ENCODE assay signal across 10 cellular contexts in genomic region chr4:139452000-139452399, GRCh38. TPM values are rescaled to one million over a fixed set of nuclear protein-coding genes. Genes with fewer than 3 reads are reported as not detected.
DNase-seq lines count a peak whose midpoint lies in the region; ATAC-seq, FAIRE-seq and TF ChIP-seq lines count a peak whose summit lies in the region.
"Had no signal": no experiment of that assay in that cellular context is flagged by ENCODE, and none has a peak within 500 bp of the region (broad histone marks: within the 10 kb centered on the region; RNA-seq: fewer than 3 reads in every experiment).

No MANE protein-coding gene starts in this region.

- H3K27ac ChIP-seq in ACC112 (ENCODE audit: low read depth, low read length), result peak overlapping the region; percentile 72
- H3K27ac ChIP-seq in HUES48 (ENCODE audit: low read depth, low read length), result peak overlapping the region; percentile 95
- H3K27ac ChIP-seq in HepG2 (ENCODE audit: extremely low read length, insufficient read depth, low read length), result peak overlapping the region; percentile 97

- no TSS peak for BruUV-seq in HepG2 (replicated peaks; lab: Mats Ljungman, UMichigan)

- H3K27me3 ChIP-seq in ACC112 (ENCODE audit: insufficient read depth, low read length) (no peaks in the 10 kb centered on the region), HUES48 (ENCODE audit: control insufficient read depth, insufficient read depth, low read length) (no peaks in the 10 kb centered on the region), adipocyte (replicated peaks; ENCODE audit: control insufficient read depth, insufficient read depth, low read length) (no peaks in the 10 kb centered on the region), HepG2 (ENCODE audit: control insufficient read depth in 1 of 2, insufficient read depth in 2 of 2, low read length in 2 of 2) (no peaks in the 10 kb centered on the region; a peak in 1 of 5 replicates)

- H3K9me3 ChIP-seq in HUES48 (ENCODE audit: control insufficient read depth, insufficient read depth, low read length) (no peaks in the 10 kb centered on the region), adipocyte (ENCODE audit: control insufficient read depth, low read length) (no peaks in the 10 kb centered on the region), HepG2 (ENCODE audit: low read length) (no peaks in the 10 kb centered on the region)

- no peak overlapping the region for H2AFZ ChIP-seq in ACC112 (ENCODE audit: low read length, unreplicated experiment)
- H2AFZ ChIP-seq in HepG2 (ENCODE audit: low read length), result no peak overlapping the region

- intact Hi-C loops in HepG2 (cut with micrococcal nuclease; ENCODE audit: unreplicated experiment), result loop anchor here (5.0 kb wide), 1 partner anchor 150 kb away; the partner anchor contains the start of genes NAA15 and NDUFC1

- TF ChIP-seq EP300 in HepG2 (IDR thresholded peaks at IDR 0.05; ENCODE audit: low read depth in 2 of 2, low read length in 2 of 2), result no peak
- TF ChIP-seq EP300 in HepG2 (CRISPR knock-in tag; IDR thresholded peaks at IDR 0.05; ENCODE audit: borderline replicate concordance), result no peak

- H3K4me1 ChIP-seq in ACC112 (ENCODE audit: control insufficient read depth, insufficient read depth, low read length, unreplicated experiment), result peaks cover 29% of the 10 kb centered on the region
- peaks cover 28% of the 10 kb centered on the region for H3K4me1 ChIP-seq in HUES48 (ENCODE audit: control insufficient read depth, insufficient read depth, low read length)
- H3K4me1 ChIP-seq in adipocyte (ENCODE audit: control insufficient read depth, insufficient read depth, low read length), result peaks cover 42% of the 10 kb centered on the region
- peaks cover 48% of the 10 kb centered on the region for H3K4me1 ChIP-seq in HepG2 (ENCODE audit: insufficient read depth, low read length)

- H3K36me3 ChIP-seq in ACC112 (ENCODE audit: insufficient read depth, low read length), result peaks cover 7% of the 10 kb centered on the region; the same call in 1 of the 2 replicates
- H3K36me3 ChIP-seq in HUES48 (ENCODE audit: control insufficient read depth, insufficient read depth, low read length), result no peaks in the 10 kb centered on the region
- no peaks in the 10 kb centered on the region for H3K36me3 ChIP-seq in adipocyte (ENCODE audit: control insufficient read depth, insufficient read depth, low read length, severe bottlenecking)
- H3K36me3 ChIP-seq in HepG2 (replicated peaks in 1 of 2; ENCODE audit: control insufficient read depth in 1 of 2, insufficient read depth in 2 of 2, low read length in 2 of 2), result no peaks in the 10 kb centered on the region

- H3K4me3 ChIP-seq in ACC112 (ENCODE audit: low read depth, low read length), result peak overlapping the region; percentile 99
- peak overlapping the region; percentile 96; the same call in 1 of the 2 replicates for H3K4me3 ChIP-seq in HUES48 (ENCODE audit: low read depth, low read length)
- peak overlapping the region; percentile 97 for H3K4me3 ChIP-seq in adipocyte (ENCODE audit: low read length)
- H3K4me3 ChIP-seq in HepG2 (replicated peaks in 1 of 3; ENCODE audit: insufficient read depth in 1 of 3, low read depth in 2 of 3, low read length in 3 of 3), result peak overlapping the region; percentile 68 to 95 (median 93); a peak in 5 of 6 replicates

- FAIRE-seq in HepG2 (lab: Jason Lieb, UNC), result no peak

- no peak for TF ChIP-seq POLR2A in HepG2 (IDR thresholded peaks at IDR 0.05; ENCODE audit: insufficient read depth in 1 of 2, low read depth in 2 of 2, low read length in 2 of 2)

- peaks cover 37% of the 10 kb centered on the region for H3K79me2 ChIP-seq in ACC112 (ENCODE audit: control insufficient read depth, insufficient read depth, low read length, unreplicated experiment)
- H3K79me2 ChIP-seq in HepG2 (ENCODE audit: insufficient read depth, low read length), result peaks cover 41% of the 10 kb centered on the region

- TF ChIP-seq RAD21 in HepG2 (CRISPR knock-in tag; IDR thresholded peaks at IDR 0.05), result no peak

- H3K9ac ChIP-seq in HUES48 (ENCODE audit: low read depth, low read length) (no peak overlapping the region), adipocyte (ENCODE audit: low read length) (peak overlapping the region; percentile 92), HepG2 (ENCODE audit: insufficient read depth, low read depth, low read length) (peak overlapping the region; percentile 84)

- WGBS in HepG2 (ENCODE audit: low lambda C conversion rate), result 54% methylated on average over 1 of the region's 1 CpG

- no peak for DNase-seq in adipocyte (ENCODE audit: low read depth)
- DNase-seq in HepG2 (ENCODE audit: low spot score), result no peak
- DNase-seq in HuH-7.5 (ENCODE audit: low spot score), result no peak
- no peak for DNase-seq in hypothalamus (lab: John Stamatoyannopoulos, UW)
- no peak for DNase-seq in LoVo (ENCODE audit: low spot score)
- DNase-seq: anterior cingulate cortex, NCI-H446 treated with DMSO at 0.1 percent for 48 hours had no signal

- TF ChIP-seq CTCF in HepG2 (CRISPR knock-in tag; IDR thresholded peaks at IDR 0.05), result no peak

- ATAC-seq in HepG2 (no peak), HG02852 (IDR thresholded peaks at IDR 0.05; ENCODE audit: unreplicated experiment) (no peak)

- no peaks in the 10 kb centered on the region; the same call in 1 of the 2 replicates for H4K20me1 ChIP-seq in HepG2 (ENCODE audit: insufficient read depth, low read length)

- in situ Hi-C loops in HepG2 (cut with HindIII; ENCODE audit: extremely low pct_ligation_motif_present, low pct_unique_long_range_greater_than_20kb), result no loop called here

- CTCF ChIA-PET in HepG2 (lab: Yijun Ruan, JAX; ENCODE audit: low intra/inter-chr PET ratio, low total read pairs), result interaction anchor here (0.8 kb wide), 1 partner anchor 46 kb away, joined by 3 read pairs; no protein-coding TSS in a partner anchor

- POLR2A ChIA-PET in HepG2 (lab: Yijun Ruan, JAX), result interaction anchor here (1.3 kb wide), 1 partner anchor 19 kb away, joined by 3 read pairs; no protein-coding TSS in a partner anchor

- H3K4me2 ChIP-seq in HepG2 (ENCODE audit: low read depth, low read length), result peak overlapping the region; percentile 94

TF ChIP-seq in HepG2, 621 proteins besides CTCF, POLR2A, EP300 and RAD21:
- TF ChIP-seq MAFF (IDR thresholded peaks at IDR 0.05; ENCODE audit: low read depth, low read length) (peak; percentile 90), ZNF513 (CRISPR knock-in tag; conservative IDR thresholded peaks at IDR 0.05) (no peak), MAFK (conservative IDR thresholded peaks at IDR 0.05 in 1 of 2, IDR thresholded peaks at IDR 0.05 in 1 of 2; ENCODE audit: low read length in 2 of 2) (peak; percentile 91 to 92)

RNA-seq across cellular contexts. Expression of gene RAB33B, which starts 1.9 kb away (rescaled TPM):
- 8.1 and 8.6 TPM in 2 replicates for total RNA-seq in HepG2 (2016; rRNA removed; fragmentation: Illumina TruSeq; extraction: Trizol)
- total RNA-seq in HepG2 (2016; cell fraction: cytosol; rRNA removed; fragmentation: Illumina TruSeq; extraction: Trizol; ENCODE audit: low read depth), result 1.9 TPM in 2 replicates
- 7.8 and 10.1 TPM in 2 replicates for total RNA-seq in HepG2 (2016; cell fraction: insoluble cytoplasmic fraction; rRNA removed; fragmentation: Illumina TruSeq; extraction: Trizol)
- 6.8 and 7.0 TPM in 2 replicates for total RNA-seq in HepG2 (2016; cell fraction: membrane; rRNA removed; fragmentation: Illumina TruSeq; extraction: Trizol)
- total RNA-seq in HepG2 (2016; cell fraction: nucleus; rRNA removed; fragmentation: Illumina TruSeq; extraction: Trizol), result 5.2 and 6.3 TPM in 2 replicates
- 6.3 and 7.6 TPM in 2 replicates for polyA plus RNA-seq in HepG2 (2011; rRNA removed)
- polyA plus RNA-seq in HepG2 (2011; cell fraction: cytosol; rRNA removed), result 4.8 and 5.2 TPM in 2 replicates
- polyA plus RNA-seq in HepG2 (2011; cell fraction: nucleus; rRNA removed), result 4.7 and 4.9 TPM in 2 replicates
- 5.0 and 6.3 TPM in 2 replicates for polyA plus RNA-seq in HepG2 (2012)
- 0.71 and 0.95 TPM in 2 replicates for polyA plus RNA-seq in HepG2 (2016; cell fraction: cytosol; fragmentation: Illumina TruSeq; extraction: Trizol; ENCODE audit: low read depth)
- 7.8 and 8.4 TPM in 2 replicates for polyA plus RNA-seq in HepG2 (2016; cell fraction: insoluble cytoplasmic fraction; fragmentation: Illumina TruSeq; extraction: Trizol; ENCODE audit: low read depth)
- polyA plus RNA-seq in HepG2 (2016; cell fraction: membrane; fragmentation: Illumina TruSeq; extraction: Trizol; ENCODE audit: low read depth), result 3.5 and 3.7 TPM in 2 replicates
- polyA plus RNA-seq in HepG2 (2016; cell fraction: nucleus; fragmentation: Illumina TruSeq; extraction: Trizol; ENCODE audit: insufficient read depth, low read depth), result 6.9 and 7.7 TPM in 2 replicates
- 4.0 and 13.6 TPM in 2 replicates for polyA minus RNA-seq in HepG2 (2011; rRNA and poly(A)+ RNA removed; ENCODE audit: low replicate concordance)
- polyA minus RNA-seq in HepG2 (2011; cell fraction: cytosol; rRNA and poly(A)+ RNA removed), result 9.8 TPM in 2 replicates
- 9.0 and 9.3 TPM in 2 replicates for polyA minus RNA-seq in HepG2 (2011; cell fraction: nucleus; rRNA and poly(A)+ RNA removed)
